ENCODE assay signal across 1 cellular context in genomic region chr14:100750762-100751699, GRCh38.
TF ChIP-seq lines count a peak whose summit lies in the region.

No MANE protein-coding gene starts in this region.

TF ChIP-seq in HepG2, 621 proteins besides CTCF, POLR2A, EP300 and RAD21 (continued from another document and continues in another):
- TF ChIP-seq ZNF362 (CRISPR knock-in tag; IDR thresholded peaks at IDR 0.05; ENCODE audit: borderline replicate concordance) (peak; percentile 56; the same call in 1 of the 2 replicates), SUZ12 (IDR thresholded peaks at IDR 0.05; ENCODE audit: low read depth, low read length) (no peak), ZKSCAN8 (CRISPR knock-in tag; IDR thresholded peaks at IDR 0.05; ENCODE audit: borderline replicate concordance) (peak; percentile 94), ZMYM3 (CRISPR knock-in tag; IDR thresholded peaks at IDR 0.05) (peak; percentile 52), ZFP91 (CRISPR knock-in tag; IDR thresholded peaks at IDR 0.05; ENCODE audit: borderline replicate concordance) (peak; percentile 82), ZNF570 (CRISPR knock-in tag; IDR thresholded peaks at IDR 0.05; ENCODE audit: borderline replicate concordance) (no peak), ZBTB40 (IDR thresholded peaks at IDR 0.05) (no peak), ZBTB40 (CRISPR knock-in tag; IDR thresholded peaks at IDR 0.05) (0 out of 2 replicates have a peak, but pooled peaks have one; percentile 63), NFE2L2 (IDR thresholded peaks at IDR 0.05; ENCODE audit: low read length) (no peak), ZNF639 (CRISPR knock-in tag; conservative IDR thresholded peaks at IDR 0.05) (no peak; the same call in 1 of the 2 replicates), ZNF263 (CRISPR knock-in tag; IDR thresholded peaks at IDR 0.05) (peak; percentile 65), ZNF879 (CRISPR knock-in tag; IDR thresholded peaks at IDR 0.05) (no peak), ZNF552 (CRISPR knock-in tag; IDR thresholded peaks at IDR 0.05; ENCODE audit: borderline replicate concordance) (no peak), ZNF3 (CRISPR knock-in tag; IDR thresholded peaks at IDR 0.05) (no peak), GFI1 (CRISPR knock-in tag; IDR thresholded peaks at IDR 0.05; ENCODE audit: borderline replicate concordance) (peak; percentile 47; the same call in 1 of the 2 replicates), MYNN (CRISPR knock-in tag; IDR thresholded peaks at IDR 0.05; ENCODE audit: low read depth) (no peak), POLR2AphosphoS5 (IDR thresholded peaks at IDR 0.05; ENCODE audit: low read depth, low read length) (peak; percentile 54), ZNF784 (CRISPR knock-in tag; IDR thresholded peaks at IDR 0.05; ENCODE audit: borderline replicate concordance) (no peak), ETS1 (CRISPR knock-in tag; IDR thresholded peaks at IDR 0.05) (no peak), ZNF569 (CRISPR knock-in tag; IDR thresholded peaks at IDR 0.05; ENCODE audit: borderline replicate concordance) (no peak), ZNF589 (CRISPR knock-in tag; conservative IDR thresholded peaks at IDR 0.05) (no peak; the same call in 1 of the 2 replicates), ZBTB21 (CRISPR knock-in tag; IDR thresholded peaks at IDR 0.05) (peak; percentile 64), NCOA1 (CRISPR knock-in tag; IDR thresholded peaks at IDR 0.05) (peak; percentile 24; the same call in 1 of the 2 replicates), USF2 (IDR thresholded peaks at IDR 0.05; ENCODE audit: low read depth, low read length) (no peak), USF2 (CRISPR knock-in tag; IDR thresholded peaks at IDR 0.05; ENCODE audit: borderline replicate concordance) (no peak), SKI (IDR thresholded peaks at IDR 0.05; ENCODE audit: partially characterized antibody) (peak; percentile 49), ZNF180 (CRISPR knock-in tag; IDR thresholded peaks at IDR 0.05; ENCODE audit: borderline replicate concordance, low read depth) (no peak), ZNF841 (CRISPR knock-in tag; IDR thresholded peaks at IDR 0.05; ENCODE audit: borderline replicate concordance) (no peak), HOXA7 (CRISPR knock-in tag; IDR thresholded peaks at IDR 0.05) (no peak), SRY (CRISPR knock-in tag; IDR thresholded peaks at IDR 0.05) (no peak), RFXANK (CRISPR knock-in tag; IDR thresholded peaks at IDR 0.05) (no peak), CBX2 (IDR thresholded peaks at IDR 0.05; ENCODE audit: low read depth, low read length) (no peak), CBX2 (CRISPR knock-in tag; IDR thresholded peaks at IDR 0.05; ENCODE audit: low read depth) (no peak), HNRNPUL1 (IDR thresholded peaks at IDR 0.05; ENCODE audit: low read depth, low read length) (no peak), AGO1 (IDR thresholded peaks at IDR 0.05; ENCODE audit: low read depth, low read length, poor library complexity, severe bottlenecking) (no peak), MXD4 (CRISPR knock-in tag; IDR thresholded peaks at IDR 0.05) (no peak; the same call in 1 of the 2 replicates), SKIL (CRISPR knock-in tag; IDR thresholded peaks at IDR 0.05; ENCODE audit: borderline replicate concordance) (peak; percentile 76), HNF1B (CRISPR knock-in tag; IDR thresholded peaks at IDR 0.05) (peak; percentile 72), ZNF549 (CRISPR knock-in tag; IDR thresholded peaks at IDR 0.05) (no peak; the same call in 1 of the 2 replicates), ZMYM4 (CRISPR knock-in tag; IDR thresholded peaks at IDR 0.05) (peak; percentile 70), ZNF543 (CRISPR knock-in tag; IDR thresholded peaks at IDR 0.05) (peak; percentile 53; the same call in 1 of the 2 replicates), ZNF441 (CRISPR knock-in tag; IDR thresholded peaks at IDR 0.05; ENCODE audit: borderline replicate concordance) (no peak)
